Comparison of ENCODE assay signal across 11 cellular contexts in genomic region chr14:22168092-22168955, GRCh38.
DNase-seq lines count a peak whose midpoint lies in the region; ATAC-seq and TF ChIP-seq lines count a peak whose summit lies in the region.
"Had no signal": no experiment of that assay in that cellular context is flagged by ENCODE, and none has a peak within 500 bp of the region (broad histone marks: within the 10 kb centered on the region; RNA-seq: fewer than 3 reads in every experiment).

No MANE protein-coding gene starts in this region.

- H3K36me3 ChIP-seq in GM23338 (ENCODE audit: insufficient read depth) (no peaks in the 10 kb centered on the region), hepatocyte (replicated peaks; ENCODE audit: insufficient read depth, low read depth) (no peaks in the 10 kb centered on the region)
- H3K36me3 ChIP-seq: cardiac muscle cell had no signal

- no peaks in the 10 kb centered on the region for H3K9me3 Mint-ChIP-seq in GM23338
- no peaks in the 10 kb centered on the region for H3K9me3 Mint-ChIP-seq in activated CD4-positive, alpha-beta memory T cell treated with anti-CD3 and anti-CD28 coated beads, Interleukin-2, amount 10 ng/mL, durations not matched to agents 7 days and 5 days
- H3K9me3 Mint-ChIP-seq in endothelial cell (ENCODE audit: unreplicated experiment): no peaks in the 10 kb centered on the region

- peak overlapping the region; percentile 8 for H2AFZ ChIP-seq in GM23338
- no peak overlapping the region for H2AFZ ChIP-seq in hepatocyte

- H3K9me3 ChIP-seq in hepatocyte (ENCODE audit: low read depth): no peaks in the 10 kb centered on the region

- peak; percentile 9 to 21 for DNase-seq in AML-193 (lab: John Stamatoyannopoulos, UW)
- DNase-seq in GM23338 (ENCODE audit: low spot score): peak; percentile 33
- DNase-seq in activated CD4-positive, alpha-beta memory T cell treated with anti-CD3 and anti-CD28 coated beads, Interleukin-2, amount 10 ng/mL, durations not matched to agents 7 days and 5 days: no peak
- DNase-seq in hepatocyte (ENCODE audit: low spot score): no peak
- DNase-seq in endothelial cell (ENCODE audit: low spot score): no peak
- DNase-seq in activated gamma-delta T cell (lab: John Stamatoyannopoulos, UW): no peak
- no peak for DNase-seq in caudate nucleus (lab: John Stamatoyannopoulos, UW)
- DNase-seq: NCI-H1694, NCI-H82 had no signal

- H3K27me3 Mint-ChIP-seq in GM23338 (ENCODE audit: insufficient read depth, low read depth, poor library complexity) (peaks cover 2% of the 10 kb centered on the region), endothelial cell (ENCODE audit: unreplicated experiment) (no peaks in the 10 kb centered on the region)
- H3K27me3 Mint-ChIP-seq in activated CD4-positive, alpha-beta memory T cell treated with anti-CD3 and anti-CD28 coated beads, Interleukin-2, amount 10 ng/mL, durations not matched to agents 7 days and 5 days: no peaks in the 10 kb centered on the region

- no peaks in the 10 kb centered on the region for H3K9me2 ChIP-seq in GM23338 (ENCODE audit: insufficient read depth)
- H3K9me2 ChIP-seq in hepatocyte (replicated peaks; ENCODE audit: insufficient read depth): no peaks in the 10 kb centered on the region

- TF ChIP-seq CTCF in GM23338 (conservative IDR thresholded peaks at IDR 0.05; ENCODE audit: low read depth in 2 of 2) (peak; percentile 32 to 36), hepatocyte (IDR thresholded peaks at IDR 0.05; ENCODE audit: poor library complexity) (peak; percentile 20), endothelial cell (IDR thresholded peaks at IDR 0.05; ENCODE audit: unreplicated experiment) (no peak)

- ATAC-seq in GM23338 (no peak; the same call in 2 of the 3 replicates), GM21576 (IDR thresholded peaks at IDR 0.05; ENCODE audit: unreplicated experiment) (no peak)

- no peaks in the 10 kb centered on the region for H3F3A ChIP-seq in GM23338 (replicated peaks; ENCODE audit: low read depth)

- POLR2A ChIA-PET in activated CD4-positive, alpha-beta memory T cell treated with anti-CD3 and anti-CD28 coated beads, Interleukin-2, amount 10 ng/mL, durations not matched to agents 7 days and 5 days (lab: Charles Lee): interaction anchor here (0.7 kb wide), 1 partner anchor 402 kb away, joined by 3 read pairs; no protein-coding TSS in a partner anchor

- CTCF ChIA-PET in activated CD4-positive, alpha-beta memory T cell treated with anti-CD3 and anti-CD28 coated beads, Interleukin-2, amount 10 ng/mL, durations not matched to agents 7 days and 5 days (lab: Charles Lee): interaction anchor here (0.5 to 1.7 kb wide), 4 partner anchors 11 to 687 kb away, joined by 3 to 6 read pairs (median 4); no protein-coding TSS in a partner anchor

- H3K4me3 Mint-ChIP-seq in GM23338: no peak overlapping the region
- peak overlapping the region; percentile 76 for H3K4me3 Mint-ChIP-seq in activated CD4-positive, alpha-beta memory T cell treated with anti-CD3 and anti-CD28 coated beads, Interleukin-2, amount 10 ng/mL, durations not matched to agents 7 days and 5 days
- H3K4me3 Mint-ChIP-seq in endothelial cell (ENCODE audit: unreplicated experiment): no peak overlapping the region

- H3K4me1 Mint-ChIP-seq in GM23338 (peaks cover 55% of the 10 kb centered on the region), endothelial cell (ENCODE audit: unreplicated experiment) (peaks cover 4% of the 10 kb centered on the region)
- H3K4me1 Mint-ChIP-seq in activated CD4-positive, alpha-beta memory T cell treated with anti-CD3 and anti-CD28 coated beads, Interleukin-2, amount 10 ng/mL, durations not matched to agents 7 days and 5 days: peaks cover 10% of the 10 kb centered on the region

- WGBS in hepatocyte (ENCODE audit: low lambda C conversion rate, missing lambda C conversion rate): 89% methylated on average over 8 of the region's 8 CpGs

- H3K4me3 ChIP-seq in GM23338 (no peak overlapping the region), hepatocyte (no peak overlapping the region)
- H3K4me3 ChIP-seq: cardiac muscle cell had no signal

- no peak overlapping the region for H3K4me2 ChIP-seq in GM23338
- no peak overlapping the region for H3K4me2 ChIP-seq in hepatocyte

- H3K27ac ChIP-seq in GM23338 (ENCODE audit: low read depth): no peak overlapping the region
- no peak overlapping the region for H3K27ac ChIP-seq in hepatocyte
- H3K27ac ChIP-seq in caudate nucleus (ENCODE audit: low read depth, low read length): no peak overlapping the region
- H3K27ac ChIP-seq: cardiac muscle cell had no signal

- H3K27ac Mint-ChIP-seq in GM23338: peak overlapping the region; percentile 68; the same call in 1 of the 2 replicates
- H3K27ac Mint-ChIP-seq in activated CD4-positive, alpha-beta memory T cell treated with anti-CD3 and anti-CD28 coated beads, Interleukin-2, amount 10 ng/mL, durations not matched to agents 7 days and 5 days: peak overlapping the region; percentile 71
- H3K27ac Mint-ChIP-seq in endothelial cell (ENCODE audit: unreplicated experiment): no peak overlapping the region

- H3K79me2 ChIP-seq in GM23338 (replicated peaks; ENCODE audit: insufficient read depth) (no peaks in the 10 kb centered on the region), hepatocyte (no peaks in the 10 kb centered on the region)

- H3K36me3 Mint-ChIP-seq in GM23338 (ENCODE audit: low read depth): no peaks in the 10 kb centered on the region
- no peaks in the 10 kb centered on the region for H3K36me3 Mint-ChIP-seq in activated CD4-positive, alpha-beta memory T cell treated with anti-CD3 and anti-CD28 coated beads, Interleukin-2, amount 10 ng/mL, durations not matched to agents 7 days and 5 days (ENCODE audit: low read depth)
- no peaks in the 10 kb centered on the region for H3K36me3 Mint-ChIP-seq in endothelial cell (ENCODE audit: low read depth, unreplicated experiment)

- H3K27me3 ChIP-seq in GM23338 (ENCODE audit: insufficient read depth) (no peaks in the 10 kb centered on the region), hepatocyte (no peaks in the 10 kb centered on the region)
- H3K27me3 ChIP-seq: cardiac muscle cell had no signal

- H3K4me1 ChIP-seq in GM23338 (ENCODE audit: insufficient read depth): peaks cover 46% of the 10 kb centered on the region
- H3K4me1 ChIP-seq in hepatocyte (ENCODE audit: insufficient read depth): no peaks in the 10 kb centered on the region

- H4K20me1 ChIP-seq in GM23338 (replicated peaks; ENCODE audit: insufficient read depth): no peaks in the 10 kb centered on the region
- no peaks in the 10 kb centered on the region for H4K20me1 ChIP-seq in hepatocyte (ENCODE audit: insufficient read depth, poor library complexity, severe bottlenecking)

TF ChIP-seq in GM23338, 12 proteins besides CTCF, POLR2A, EP300 and RAD21 (continues in another document):
- TF ChIP-seq NANOG (IDR thresholded peaks at IDR 0.05; ENCODE audit: borderline replicate concordance) (no peak), CREB1 (CRISPR knock-in tag; IDR thresholded peaks at IDR 0.05; ENCODE audit: low read depth) (no peak), POLR2AphosphoS5 (IDR thresholded peaks at IDR 0.05; ENCODE audit: low read depth) (no peak), JUNB (IDR thresholded peaks at IDR 0.05; ENCODE audit: unreplicated experiment) (no peak), STAT1 (IDR thresholded peaks at IDR 0.05; ENCODE audit: unreplicated experiment) (no peak)
- TF ChIP-seq, protein P1, sequence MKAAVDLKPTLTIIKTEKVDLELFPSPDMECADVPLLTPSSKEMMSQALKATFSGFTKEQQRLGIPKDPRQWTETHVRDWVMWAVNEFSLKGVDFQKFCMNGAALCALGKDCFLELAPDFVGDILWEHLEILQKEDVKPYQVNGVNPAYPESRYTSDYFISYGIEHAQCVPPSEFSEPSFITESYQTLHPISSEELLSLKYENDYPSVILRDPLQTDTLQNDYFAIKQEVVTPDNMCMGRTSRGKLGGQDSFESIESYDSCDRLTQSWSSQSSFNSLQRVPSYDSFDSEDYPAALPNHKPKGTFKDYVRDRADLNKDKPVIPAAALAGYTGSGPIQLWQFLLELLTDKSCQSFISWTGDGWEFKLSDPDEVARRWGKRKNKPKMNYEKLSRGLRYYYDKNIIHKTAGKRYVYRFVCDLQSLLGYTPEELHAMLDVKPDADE (IDR thresholded peaks at IDR 0.05): no peak

Comparison
In these comparisons a context has a peak if more than half of its experiments do, and no peak if none do; other contexts are left out.
1. DNase-seq: peak in AML-193 (2 of 2) and GM23338 (single experiment); none in activated CD4-positive, alpha-beta memory T cell treated with anti-CD3 and anti-CD28 coated beads, Interleukin-2, amount 10 ng/mL, durations not matched to agents 7 days and 5 days (single experiment), hepatocyte (single experiment), endothelial cell (single experiment), activated gamma-delta T cell (single experiment) and caudate nucleus (0 of 61).